ENCODE assay signal across 22 cellular contexts in the genomic region with DNA sequence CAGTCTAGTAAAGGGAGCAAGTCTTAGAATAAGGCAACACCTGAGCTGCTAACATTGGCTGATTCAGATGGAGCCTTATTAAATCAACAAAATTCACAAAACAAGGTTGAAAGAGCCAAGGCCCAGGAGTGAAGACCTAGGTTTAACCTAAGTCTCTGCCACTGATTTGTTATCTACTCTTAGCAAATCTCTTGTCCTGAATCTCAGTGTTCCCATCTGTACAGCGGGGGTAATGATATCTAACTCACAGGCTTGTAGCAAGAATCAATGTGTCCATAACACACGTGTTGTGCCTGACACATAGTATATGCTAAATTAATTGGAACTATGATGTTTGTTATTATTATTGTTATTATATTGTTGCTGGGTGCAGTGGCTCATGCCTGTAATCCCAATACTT.
DNase-seq lines count a peak whose midpoint lies in the region; ATAC-seq, FAIRE-seq and TF ChIP-seq lines count a peak whose summit lies in the region.
"Had no signal": no experiment of that assay in that cellular context is flagged by ENCODE, and none has a peak within 500 bp of the region (broad histone marks: within the 10 kb centered on the region; RNA-seq: fewer than 3 reads in every experiment).

No MANE protein-coding gene starts in this region.

- no peak overlapping the region for H2BK15ac ChIP-seq in H1 (ENCODE audit: low read length)

- in situ Hi-C loops in mammary epithelial cell (cut with MboI; ENCODE audit: low sequenced_read_pairs in 2 of 2), result no loop called here

- TF ChIP-seq CTCF in MCF 10A (IDR thresholded peaks at IDR 0.05; ENCODE audit: unreplicated experiment), result no peak
- no peak for TF ChIP-seq CTCF in mammary epithelial cell (conservative IDR thresholded peaks at IDR 0.05 in 1 of 2, IDR thresholded peaks at IDR 0.05 in 1 of 2; ENCODE audit: extremely low read depth in 1 of 2, insufficient read depth in 1 of 2, low read depth in 1 of 2, low read length in 2 of 2)
- no peak for TF ChIP-seq CTCF in H1 (IDR thresholded peaks at IDR 0.05; ENCODE audit: control extremely low read depth in 1 of 3, insufficient read depth in 1 of 3, low read depth in 1 of 3, low read length in 3 of 3)
- TF ChIP-seq CTCF in keratinocyte (optimal IDR thresholded peaks at IDR 0.05 in 1 of 3, IDR thresholded peaks at IDR 0.05 in 1 of 3, conservative IDR thresholded peaks at IDR 0.05 in 1 of 3; ENCODE audit: extremely low read depth in 1 of 3, insufficient read depth in 2 of 3, low read length in 3 of 3), result no peak

- no peak overlapping the region for H4K5ac ChIP-seq in H1 (ENCODE audit: insufficient read length, low read depth, low read length)

- H4K20me1 ChIP-seq in mammary epithelial cell (ENCODE audit: insufficient read depth, low read length) (no peaks in the 10 kb centered on the region), H1 (replicated peaks in 1 of 2; ENCODE audit: control insufficient read depth in 1 of 2, insufficient read depth in 2 of 2, low read length in 2 of 2) (no peaks in the 10 kb centered on the region), keratinocyte (ENCODE audit: control insufficient read depth, extremely low read depth, insufficient read depth, low read length) (no peaks in the 10 kb centered on the region)
- H4K20me1 ChIP-seq: BLaER1 had no signal

- H3K9ac ChIP-seq in mammary epithelial cell (ENCODE audit: insufficient read depth, low read length) (no peak overlapping the region), H1 (replicated peaks in 1 of 4; ENCODE audit: extremely low read depth in 1 of 4, low read depth in 3 of 4, low read length in 3 of 4) (no peak overlapping the region), keratinocyte (ENCODE audit: control insufficient read depth, extremely low read depth, insufficient read depth, low read length) (no peak overlapping the region)
- H3K9ac ChIP-seq: BLaER1 had no signal

- H3K27me3 ChIP-seq in mammary epithelial cell (ENCODE audit: insufficient read depth, low read length) (no peaks in the 10 kb centered on the region), H1 (replicated peaks in 1 of 4; ENCODE audit: control insufficient read depth in 3 of 4, extremely low read depth in 1 of 4, insufficient read depth in 3 of 4, low read length in 3 of 4) (no peaks in the 10 kb centered on the region), keratinocyte (ENCODE audit: control insufficient read depth, extremely low read depth, insufficient read depth, low read length) (no peaks in the 10 kb centered on the region)
- H3K27me3 ChIP-seq: BLaER1 had no signal

- 0 out of 2 replicates have a peak overlapping the region, but pooled peaks have one; percentile 17 for H2BK12ac ChIP-seq in H1 (ENCODE audit: low read depth, low read length)

- 100% methylated on average over 2 of the region's 2 CpGs for WGBS in mammary epithelial cell (ENCODE audit: low coverage, missing lambda C conversion rate)
- 83% methylated on average over 2 of the region's 2 CpGs; no CpG with 5 or more reads in 1 of the 2 experiments for WGBS in H1 (ENCODE audit: extremely low coverage in 1 of 2, insufficient coverage in 1 of 2, insufficient read length in 1 of 2, insufficient replicate concordance in 2 of 2, low coverage in 1 of 2, low lambda C conversion rate in 2 of 2, missing lambda C conversion rate in 1 of 2), 2 experiments

- DNase-seq in MCF 10A (ENCODE audit: unreplicated experiment) (no peak), mammary epithelial cell (no peak), H1 (ENCODE audit: low read depth in 1 of 2, low spot score in 2 of 2) (no peak), keratinocyte (ENCODE audit: low read depth, low spot score) (no peak), HuH-7 (ENCODE audit: low spot score) (no peak), OCI-M1 (lab: John Stamatoyannopoulos, UW) (no peak)
- DNase-seq: Caco-2; CD4-positive, CD25-positive, alpha-beta regulatory T cell; CD8-positive, alpha-beta T cell; DMS153; DND-41 had no signal

- FAIRE-seq in H1 (lab: Jason Lieb, UNC) (no peak), keratinocyte (lab: Jason Lieb, UNC) (no peak)
- FAIRE-seq: A204.1, G401.6, GM12892, H54 had no signal

- H3K4me1 ChIP-seq in mammary epithelial cell (ENCODE audit: insufficient read depth, low read length) (peaks cover 24% of the 10 kb centered on the region), H1 (replicated peaks in 1 of 4; ENCODE audit: control insufficient read depth in 3 of 4, insufficient read depth in 4 of 4, low read length in 3 of 4) (no peaks in the 10 kb centered on the region), keratinocyte (ENCODE audit: control insufficient read depth, extremely low read depth, insufficient read depth, low read length) (peaks cover 36% of the 10 kb centered on the region)
- H3K4me1 ChIP-seq: BLaER1 had no signal

- H3K9me1 ChIP-seq in keratinocyte (ENCODE audit: control insufficient read depth, extremely low read depth, insufficient read depth, low read length), result no peaks in the 10 kb centered on the region

- no peaks in the 10 kb centered on the region for H3K27me3 Mint-ChIP-seq in MCF 10A (ENCODE audit: insufficient read depth, unreplicated experiment)
- H3K27me3 Mint-ChIP-seq: CD4-positive, CD25-positive, alpha-beta regulatory T cell had no signal

- POLR2A ChIA-PET in MCF 10A (lab: Yijun Ruan, JAX) (interaction anchor here (0.6 to 1.1 kb wide), 4 partner anchors 8 to 92 kb away, joined by 3 read pairs; no protein-coding TSS in a partner anchor), H1 (lab: Charles Lee; ENCODE audit: partially characterized antibody) (no interaction called here)

- no peak for ATAC-seq in GM18861 (IDR thresholded peaks at IDR 0.05; ENCODE audit: unreplicated experiment)
- ATAC-seq: CD8-positive, alpha-beta T cell; GM23338 had no signal

- H3K23ac ChIP-seq in H1 (ENCODE audit: insufficient read length), result no peak overlapping the region

- peaks cover 5% of the 10 kb centered on the region for H3K9me3 Mint-ChIP-seq in MCF 10A (ENCODE audit: unreplicated experiment)
- H3K9me3 Mint-ChIP-seq: GM23338 had no signal

- H3K14ac ChIP-seq in H1 (ENCODE audit: insufficient read length), result no peak overlapping the region

- intact Hi-C loops in MCF 10A (cut with micrococcal nuclease), result no loop called here
- intact Hi-C loops in mammary epithelial cell (cut with micrococcal nuclease), result no loop called here

- H3K27ac ChIP-seq in mammary epithelial cell (ENCODE audit: insufficient read depth, low read depth, low read length) (no peak overlapping the region), H1 (ENCODE audit: low read depth, low read length) (no peak overlapping the region), keratinocyte (ENCODE audit: control insufficient read depth, insufficient read depth, low read length) (peak overlapping the region; percentile 44)
- H3K27ac ChIP-seq: 22Rv1, BLaER1, C4-2B had no signal

- CTCF ChIA-PET in MCF 10A (lab: Yijun Ruan, JAX), result no interaction called here
- CTCF ChIA-PET in mammary epithelial cell (lab: Charles Lee; ENCODE audit: low non-redundant PET), result no interaction called here
- CTCF ChIA-PET in H1 (lab: Charles Lee; ENCODE audit: partially characterized antibody), result no interaction called here

- H3K18ac ChIP-seq in H1 (ENCODE audit: extremely low read depth, low read length), result no peak overlapping the region

- H3K4me1 Mint-ChIP-seq in MCF 10A (ENCODE audit: insufficient read depth, unreplicated experiment), result peaks cover 38% of the 10 kb centered on the region
- H3K4me1 Mint-ChIP-seq: B cell; CD4-positive, CD25-positive, alpha-beta regulatory T cell; GM23338 had no signal

- TF ChIP-seq EP300 in H1 (IDR thresholded peaks at IDR 0.05; ENCODE audit: borderline replicate concordance in 1 of 2, low read depth in 2 of 2, low read length in 2 of 2), result no peak

- H2AK5ac ChIP-seq in H1 (ENCODE audit: low read depth, low read length), result no peak overlapping the region

- H3K23me2 ChIP-seq in H1 (ENCODE audit: low read depth, low read length), result no peaks in the 10 kb centered on the region

- no peak for TF ChIP-seq RAD21 in H1 (IDR thresholded peaks at IDR 0.05 in 1 of 2, conservative IDR thresholded peaks at IDR 0.05 in 1 of 2; ENCODE audit: low read depth in 2 of 2, low read length in 2 of 2)

- H3K9me3 ChIP-seq in mammary epithelial cell (replicated peaks; ENCODE audit: insufficient read depth, low read length), result no peaks in the 10 kb centered on the region
- H3K9me3 ChIP-seq in H1 (ENCODE audit: insufficient read depth in 2 of 2, low read depth in 1 of 2, low read length in 1 of 2), result no peaks in the 10 kb centered on the region
- H3K9me3 ChIP-seq in keratinocyte (ENCODE audit: control insufficient read depth, low read depth, low read length), result peaks cover 2% of the 10 kb centered on the region
- H3K9me3 ChIP-seq: BLaER1, Caco-2, HAP-1 had no signal

- no peak overlapping the region for H4K8ac ChIP-seq in H1 (ENCODE audit: extremely low read depth, insufficient read depth, low read length)

- H3K36me3 Mint-ChIP-seq in MCF 10A (ENCODE audit: insufficient read depth, unreplicated experiment), result no peaks in the 10 kb centered on the region
- H3K36me3 Mint-ChIP-seq: CD4-positive, CD25-positive, alpha-beta regulatory T cell; CD8-positive, alpha-beta T cell had no signal

- no TSS peak for BruUV-seq in MCF 10A (replicated peaks; lab: Mats Ljungman, UMichigan)
- no TSS peak for BruUV-seq in mammary epithelial cell (replicated peaks; lab: Mats Ljungman, UMichigan)

- H3K4me2 ChIP-seq in mammary epithelial cell (ENCODE audit: insufficient read depth, low read depth, low read length), result no peak overlapping the region
- H3K4me2 ChIP-seq in H1 (ENCODE audit: insufficient read depth in 1 of 2, low read depth in 2 of 2, low read length in 2 of 2), result no peak overlapping the region
- H3K4me2 ChIP-seq in keratinocyte (ENCODE audit: control insufficient read depth, extremely low read depth, insufficient read depth, low read depth, low read length), result no peak overlapping the region
- H3K4me2 ChIP-seq: BLaER1, GM23338 had no signal

- H3K4ac ChIP-seq in H1 (replicated peaks; ENCODE audit: insufficient read length, low read depth, low read length), result no peak overlapping the region

- H3K36me3 ChIP-seq in mammary epithelial cell (ENCODE audit: insufficient read depth, low read length) (no peaks in the 10 kb centered on the region), H1 (ENCODE audit: control insufficient read depth in 2 of 4, insufficient read depth in 4 of 4, low read length in 3 of 4) (no peaks in the 10 kb centered on the region), keratinocyte (ENCODE audit: control insufficient read depth in 2 of 2, extremely low read depth in 1 of 2, insufficient read depth in 2 of 2, low read length in 2 of 2) (no peaks in the 10 kb centered on the region)
- H3K36me3 ChIP-seq: BLaER1, HAP-1 had no signal

- H3K56ac ChIP-seq in H1 (replicated peaks; ENCODE audit: insufficient read length, low read depth, low read length), result no peak overlapping the region

- no peak overlapping the region for H2AFZ ChIP-seq in mammary epithelial cell (ENCODE audit: low read depth, low read length)
- 0 out of 2 replicates have a peak overlapping the region, but pooled peaks have one; percentile 15 for H2AFZ ChIP-seq in H1 (ENCODE audit: low read length)
- peak overlapping the region; percentile 48 for H2AFZ ChIP-seq in keratinocyte (ENCODE audit: control insufficient read depth, low read length)

- no peaks in the 10 kb centered on the region for H3K79me2 ChIP-seq in mammary epithelial cell (ENCODE audit: insufficient read depth, low read length)
- no peaks in the 10 kb centered on the region for H3K79me2 ChIP-seq in H1 (ENCODE audit: control insufficient read depth in 1 of 2, insufficient read depth in 2 of 2, low read length in 2 of 2)
- no peaks in the 10 kb centered on the region for H3K79me2 ChIP-seq in keratinocyte (ENCODE audit: control insufficient read depth, insufficient read depth, low read length)

- no peak overlapping the region for H4K91ac ChIP-seq in H1 (replicated peaks; ENCODE audit: insufficient read length, low read length)

- H3K79me1 ChIP-seq in H1 (ENCODE audit: low read depth, low read length), result no peaks in the 10 kb centered on the region

- no peak overlapping the region for H3K4me3 ChIP-seq in mammary epithelial cell (replicated peaks in 1 of 3; ENCODE audit: insufficient read depth in 1 of 3, low read depth in 2 of 3, low read length in 3 of 3)
- H3K4me3 ChIP-seq in H1 (ENCODE audit: extremely low read depth in 1 of 4, insufficient read depth in 2 of 4, low read depth in 3 of 4, low read length in 4 of 4), result no peak overlapping the region
- H3K4me3 ChIP-seq in keratinocyte (ENCODE audit: control insufficient read depth in 2 of 3, extremely low read depth in 1 of 3, insufficient read depth in 2 of 3, low read depth in 1 of 3, low read length in 3 of 3), result no peak overlapping the region
- H3K4me3 ChIP-seq: BLaER1, GM23338, HAP-1 had no signal

- dilution Hi-C loops in mammary epithelial cell (cut with HindIII; ENCODE audit: low sequenced_read_pairs) (no loop called here), keratinocyte (cut with MboI; ENCODE audit: extremely low pct_ligation_motif_present, low sequenced_read_pairs) (no loop called here)

- no peak overlapping the region for H2BK120ac ChIP-seq in H1 (replicated peaks; ENCODE audit: low read depth, low read length)

- no peak overlapping the region for H2BK5ac ChIP-seq in H1 (ENCODE audit: low read depth, low read length)

- peak overlapping the region; percentile 72 for H3K27ac Mint-ChIP-seq in MCF 10A (ENCODE audit: low read depth, unreplicated experiment)
- H3K27ac Mint-ChIP-seq: B cell; CD4-positive, CD25-positive, alpha-beta regulatory T cell; CD8-positive, alpha-beta T cell; GM23338 had no signal

- no peak for TF ChIP-seq POLR2A in H1 (IDR thresholded peaks at IDR 0.05; ENCODE audit: control extremely low read depth in 1 of 2, low read depth in 2 of 2, low read length in 2 of 2)

- H3K4me3 Mint-ChIP-seq in MCF 10A (ENCODE audit: unreplicated experiment), result no peak overlapping the region
- H3K4me3 Mint-ChIP-seq: B cell; CD4-positive, CD25-positive, alpha-beta regulatory T cell; CD8-positive, alpha-beta T cell; GM23338 had no signal

- no peak overlapping the region for H2BK20ac ChIP-seq in H1 (ENCODE audit: low read length)
